17 cellular contexts compared by ENCODE assay signal in genomic region chr19:2628597-2628996, GRCh38.
A peak's percentile ranks its signal among the peaks of the same experiment; 100 is the strongest.
DNase-seq lines count a peak whose midpoint lies in the region; ATAC-seq, FAIRE-seq and TF ChIP-seq lines count a peak whose summit lies in the region.
"Had no signal": no experiment of that assay in that cellular context is flagged by ENCODE, and none has a peak within 500 bp of the region (broad histone marks: within the 10 kb centered on the region; RNA-seq: fewer than 3 reads in every experiment).

No MANE protein-coding gene starts in this region.

- H3K4me1 ChIP-seq in CD8-positive, alpha-beta T cell (ENCODE audit: insufficient read depth, low read length): peaks cover 28% of the 10 kb centered on the region
- peaks cover 8 to 55% (median 47%) of the 10 kb centered on the region in 5 donors for H3K4me1 ChIP-seq in subcutaneous abdominal adipose tissue (ENCODE audit: control insufficient read depth in 5 of 5, insufficient read depth in 5 of 5, low read length in 5 of 5)
- peaks cover 0 to 14% (median 3%) of the 10 kb centered on the region in 3 donors for H3K4me1 ChIP-seq in pancreas

- POLR2A ChIA-PET in CD8-positive, alpha-beta T cell (lab: Charles Lee): interaction anchor here (1.6 to 1.7 kb wide), 2 partner anchors 10 to 152 kb away, joined by 4 to 7 read pairs; partner anchors contain the start of gene GADD45B
- POLR2A ChIA-PET in RWPE1 (lab: Yijun Ruan, JAX; ENCODE audit: low non-redundant PET) (no interaction called here), HEK293T (lab: Yijun Ruan, JAX) (interaction anchor here (3.0 kb wide), 1 partner anchor 152 kb away, joined by 17 read pairs; the partner anchor contains the start of gene GADD45B), WTC11 (lab: Charles Lee) (no interaction called here)

- intact Hi-C loops in CD8-positive, alpha-beta T cell (cut with DNase I, micrococcal nuclease): loop anchor here in 1 of 2 experiments (10.0 kb wide), 1 partner anchor 474 kb away; the partner anchor contains the start of gene AP3D1
- intact Hi-C loops in pancreas (cut with DNase I): no loop called here

- peaks cover 44% of the 10 kb centered on the region for H3K4me1 Mint-ChIP-seq in CD8-positive, alpha-beta T cell (ENCODE audit: low read depth)
- H3K4me1 Mint-ChIP-seq in immature natural killer cell (peaks cover 57 to 68% of the 10 kb centered on the region in 2 donors), WTC11 (peaks cover 3% of the 10 kb centered on the region; the same call in 1 of the 2 replicates)

- CTCF ChIA-PET in CD8-positive, alpha-beta T cell (lab: Charles Lee): interaction anchor here (0.8 to 4.3 kb wide), 9 partner anchors 8 to 155 kb away, joined by 3 to 16 read pairs (median 4); partner anchors contain the start of gene GADD45B
- CTCF ChIA-PET in RWPE1 (lab: Yijun Ruan, JAX) (interaction anchor here (1.4 kb wide), 1 partner anchor 9 kb away, joined by 8 read pairs; no protein-coding TSS in a partner anchor), HEK293T (lab: Yijun Ruan, JAX) (interaction anchor here (0.9 to 1.2 kb wide), 2 partner anchors 8 to 18 kb away, joined by 3 to 6 read pairs; no protein-coding TSS in a partner anchor), WTC11 (lab: Charles Lee) (interaction anchor here (1.0 to 1.8 kb wide), 3 partner anchors 9 to 50 kb away, joined by 3 to 8 read pairs (median 6); no protein-coding TSS in a partner anchor)

- no peaks in the 10 kb centered on the region for H3K9me3 Mint-ChIP-seq in CD8-positive, alpha-beta T cell
- peaks cover 0 to 4% (median 0%) of the 10 kb centered on the region in 6 donors for H3K9me3 Mint-ChIP-seq in immature natural killer cell
- peaks cover 37% of the 10 kb centered on the region for H3K9me3 Mint-ChIP-seq in WTC11

- no peaks in the 10 kb centered on the region for H3K9me3 ChIP-seq in CD8-positive, alpha-beta T cell (ENCODE audit: low read length)
- H3K9me3 ChIP-seq in subcutaneous abdominal adipose tissue (ENCODE audit: control insufficient read depth in 5 of 5, low read length in 5 of 5): peaks cover 0 to 16% (median 8%) of the 10 kb centered on the region in 5 donors
- H3K9me3 ChIP-seq in pancreas: no peaks in the 10 kb centered on the region

- no peak overlapping the region for H3K4me3 Mint-ChIP-seq in CD8-positive, alpha-beta T cell
- H3K4me3 Mint-ChIP-seq in immature natural killer cell: peak overlapping the region in 2 of 5 donors; percentile 25 to 38
- H3K4me3 Mint-ChIP-seq in WTC11: no peak overlapping the region
- H3K4me3 Mint-ChIP-seq: H9 had no signal

- H3K27me3 ChIP-seq in CD8-positive, alpha-beta T cell (ENCODE audit: insufficient read depth, low read length): no peaks in the 10 kb centered on the region
- no peaks in the 10 kb centered on the region for H3K27me3 ChIP-seq in subcutaneous abdominal adipose tissue (ENCODE audit: control insufficient read depth in 5 of 5, insufficient read depth in 4 of 5, low read length in 5 of 5)
- H3K27me3 ChIP-seq in pancreas: no peaks in the 10 kb centered on the region

- TF ChIP-seq CTCF in CD8-positive, alpha-beta T cell (IDR thresholded peaks at IDR 0.05): no peak
- TF ChIP-seq CTCF in RWPE1 (conservative IDR thresholded peaks at IDR 0.05; ENCODE audit: low read depth) (no peak), pancreas (IDR thresholded peaks at IDR 0.05) (no peak), WTC11 (IDR thresholded peaks at IDR 0.05) (no peak)

- no peak overlapping the region for H3K9ac ChIP-seq in subcutaneous abdominal adipose tissue (ENCODE audit: low read length in 5 of 5)

- H3K36me3 ChIP-seq in CD8-positive, alpha-beta T cell (ENCODE audit: insufficient read depth, low read length): no peaks in the 10 kb centered on the region
- H3K36me3 ChIP-seq in subcutaneous abdominal adipose tissue (ENCODE audit: control insufficient read depth in 5 of 5, insufficient read depth in 5 of 5, low read length in 5 of 5) (no peaks in the 10 kb centered on the region), pancreas (no peaks in the 10 kb centered on the region)

- no peak for DNase-seq in CD8-positive, alpha-beta T cell
- DNase-seq in RWPE1 (ENCODE audit: low spot score) (no peak), immature natural killer cell (no peak), Kasumi-1 (lab: John Stamatoyannopoulos, UW) (no peak), pancreas (no peak), HEK293T (ENCODE audit: extremely low spot score) (no peak), WTC11 (ENCODE audit: low spot score) (no peak)
- DNase-seq: amniotic stem cell, DMS 273 treated with DMSO at 0.1 percent for 48 hours, H9, NCI-H1930, NCI-H524 treated with DMSO at 0.1 percent for 48 hours had no signal

- H3K4me3 ChIP-seq in CD8-positive, alpha-beta T cell (ENCODE audit: low read depth, low read length): no peak overlapping the region
- H3K4me3 ChIP-seq in subcutaneous abdominal adipose tissue (ENCODE audit: low read depth in 1 of 5, low read length in 5 of 5) (no peak overlapping the region), pancreas (no peak overlapping the region)
- H3K4me3 ChIP-seq: psoas muscle had no signal

- H3K27ac Mint-ChIP-seq in CD8-positive, alpha-beta T cell: peak overlapping the region; percentile 55
- peak overlapping the region in 5 of 6 donors; percentile 27 to 94 (median 83) for H3K27ac Mint-ChIP-seq in immature natural killer cell
- H3K27ac Mint-ChIP-seq in WTC11: no peak overlapping the region
- H3K27ac Mint-ChIP-seq: H9; stimulated activated naive CD8-positive, alpha-beta T cell treated with anti-CD3 and anti-CD28 coated beads, Interleukin-15, Interleukin-2, amounts not matched to agents 100 ng/mL and 50 ng/mL, for 24 hours had no signal

- H3K27ac ChIP-seq in CD8-positive, alpha-beta T cell (ENCODE audit: low read depth, low read length): no peak overlapping the region
- H3K27ac ChIP-seq in RWPE1: peak overlapping the region; percentile 96
- peak overlapping the region; percentile 69 for H3K27ac ChIP-seq in subcutaneous abdominal adipose tissue (ENCODE audit: low read depth, low read length)
- no peak overlapping the region for H3K27ac ChIP-seq in pancreas

- FAIRE-seq in pancreas (lab: Jason Lieb, UNC): no peak
- FAIRE-seq: frontal cortex had no signal

- H3K27me3 Mint-ChIP-seq in CD8-positive, alpha-beta T cell (ENCODE audit: low read depth): no peaks in the 10 kb centered on the region
- H3K27me3 Mint-ChIP-seq in immature natural killer cell (ENCODE audit: low read depth in 3 of 3) (peaks cover 4 to 6% (median 4%) of the 10 kb centered on the region in 3 donors), WTC11 (ENCODE audit: low read depth) (no peaks in the 10 kb centered on the region; the same call in 1 of the 2 replicates)
- H3K27me3 Mint-ChIP-seq: stimulated activated naive CD8-positive, alpha-beta T cell treated with anti-CD3 and anti-CD28 coated beads, Interleukin-15, Interleukin-2, amounts not matched to agents 100 ng/mL and 50 ng/mL, for 24 hours had no signal

- H3K36me3 Mint-ChIP-seq in CD8-positive, alpha-beta T cell: no peaks in the 10 kb centered on the region
- no peaks in the 10 kb centered on the region for H3K36me3 Mint-ChIP-seq in immature natural killer cell
- H3K36me3 Mint-ChIP-seq in WTC11: peaks cover 8% of the 10 kb centered on the region; the same call in 1 of the 2 replicates

- no peak for ATAC-seq in CD8-positive, alpha-beta T cell
- no peak for ATAC-seq in pancreas
- no peak for ATAC-seq in WTC11
- ATAC-seq: SK-N-SH treated with all-trans-retinoic acid at 6 μM for 48 hours had no signal

- WGBS in pancreas, 2 donors: 93 to 96% methylated on average over 8 of the region's 8 CpGs

TF ChIP-seq in HEK293T, 16 proteins besides CTCF, POLR2A, EP300 and RAD21:
- TF ChIP-seq ELF4 (IDR thresholded peaks at IDR 0.05) (no peak), FOXM1 (IDR thresholded peaks at IDR 0.05; ENCODE audit: borderline replicate concordance) (no peak), NFRKB (IDR thresholded peaks at IDR 0.05) (no peak), L3MBTL2 (conservative IDR thresholded peaks at IDR 0.05) (no peak), FOXK2 (IDR thresholded peaks at IDR 0.05) (no peak), PKNOX1 (IDR thresholded peaks at IDR 0.05) (no peak), FOXA1 (IDR thresholded peaks at IDR 0.05) (no peak), HDGF (IDR thresholded peaks at IDR 0.05; ENCODE audit: borderline replicate concordance) (no peak), SP1 (IDR thresholded peaks at IDR 0.05) (no peak), ZNF384 (IDR thresholded peaks at IDR 0.05) (no peak), BHLHE40 (IDR thresholded peaks at IDR 0.05; ENCODE audit: borderline replicate concordance) (no peak)
TF ChIP-seq in HEK293T: peak in this region for 0.

TF ChIP-seq in WTC11, 78 proteins besides CTCF, POLR2A, EP300 and RAD21:
- no peak for TF ChIP-seq MYBL2 (CRISPR knock-in tag; IDR thresholded peaks at IDR 0.05)
- TF ChIP-seq HMGA2 (CRISPR knock-in tag; IDR thresholded peaks at IDR 0.05): no peak
- TF ChIP-seq ERG (CRISPR knock-in tag; IDR thresholded peaks at IDR 0.05): no peak

Comparison
In these comparisons a context has a peak if more than half of its experiments do, and no peak if none do; other contexts are left out.
1. H3K27ac ChIP-seq: peak in RWPE1 (single experiment) and subcutaneous abdominal adipose tissue (single experiment); none in CD8-positive, alpha-beta T cell (single experiment) and pancreas (0 of 4).
2. POLR2A ChIA-PET loops: an anchor here in CD8-positive, alpha-beta T cell (1.6 to 1.7 kb wide) and HEK293T (3.0 kb wide); none called in RWPE1 and WTC11.